ENCODE assay signal across 1 cellular context in genomic region chr7:84524714-84525694, GRCh38.
TF ChIP-seq lines count a peak whose summit lies in the region.

No MANE protein-coding gene starts in this region.

TF ChIP-seq in GM23338, 12 proteins besides CTCF, POLR2A, EP300 and RAD21 (continued from another document):
- TF ChIP-seq REST (IDR thresholded peaks at IDR 0.05; ENCODE audit: unreplicated experiment) (no peak), ZNF114 (CRISPR knock-in tag; IDR thresholded peaks at IDR 0.05) (no peak), JUNB (IDR thresholded peaks at IDR 0.05; ENCODE audit: unreplicated experiment) (no peak), EZH2phosphoT487 (IDR thresholded peaks at IDR 0.05; ENCODE audit: unreplicated experiment) (no peak)
